Comparison of ENCODE assay signal across 1 cellular context in the genomic region with DNA sequence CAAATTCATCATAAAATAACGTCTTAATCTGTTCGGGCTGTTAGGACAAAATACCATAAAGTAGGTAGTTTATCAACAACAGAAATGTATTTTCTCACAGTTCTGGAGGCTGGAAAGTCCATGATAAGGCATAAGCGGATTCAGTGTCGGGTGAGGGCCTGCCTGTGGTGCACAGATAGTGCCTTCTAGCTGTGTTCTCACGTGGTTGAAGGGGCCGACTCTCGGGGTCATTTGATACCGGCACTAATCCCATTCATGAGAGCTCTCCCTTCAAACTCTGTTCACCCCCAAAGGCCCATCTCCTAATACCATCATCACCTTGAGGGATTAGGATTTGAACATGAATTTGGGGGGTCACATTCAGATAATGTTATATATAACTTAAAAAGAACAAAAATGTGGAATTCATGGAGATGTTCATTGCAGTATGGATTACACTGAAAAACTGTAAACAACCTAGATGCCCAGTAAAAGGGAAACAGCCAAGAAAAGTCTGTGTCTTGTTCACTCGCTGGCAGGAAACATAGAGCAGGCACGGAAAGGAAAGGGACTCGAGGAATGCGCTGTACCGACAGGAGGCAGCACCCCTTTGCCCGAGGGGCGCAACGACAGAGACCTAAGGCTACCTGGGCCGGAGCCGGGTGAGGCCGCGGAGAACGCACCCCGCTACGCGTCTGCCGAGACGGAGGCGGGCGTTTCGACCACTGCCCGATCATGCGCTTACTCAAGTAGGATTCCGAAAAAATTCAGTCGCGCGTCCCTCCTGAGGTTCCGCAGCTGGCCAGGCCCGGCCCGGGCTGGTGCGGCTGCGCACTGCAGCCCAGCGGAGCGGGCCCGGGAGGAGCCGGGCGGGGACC.
TF ChIP-seq lines count a peak whose summit lies in the region.

No MANE protein-coding gene starts in this region.

TF ChIP-seq in GM12878, 131 proteins besides CTCF, POLR2A, EP300 and RAD21 (continued from another document):
- no peak for TF ChIP-seq PKNOX1 (IDR thresholded peaks at IDR 0.05)
- no peak for TF ChIP-seq RCOR1 (conservative IDR thresholded peaks at IDR 0.05; ENCODE audit: low read depth, low read length)
- peak; percentile 18; the same call in 1 of the 2 replicates for TF ChIP-seq YY1 (IDR thresholded peaks at IDR 0.05; ENCODE audit: low read depth, low read length)
- TF ChIP-seq, protein P1, sequence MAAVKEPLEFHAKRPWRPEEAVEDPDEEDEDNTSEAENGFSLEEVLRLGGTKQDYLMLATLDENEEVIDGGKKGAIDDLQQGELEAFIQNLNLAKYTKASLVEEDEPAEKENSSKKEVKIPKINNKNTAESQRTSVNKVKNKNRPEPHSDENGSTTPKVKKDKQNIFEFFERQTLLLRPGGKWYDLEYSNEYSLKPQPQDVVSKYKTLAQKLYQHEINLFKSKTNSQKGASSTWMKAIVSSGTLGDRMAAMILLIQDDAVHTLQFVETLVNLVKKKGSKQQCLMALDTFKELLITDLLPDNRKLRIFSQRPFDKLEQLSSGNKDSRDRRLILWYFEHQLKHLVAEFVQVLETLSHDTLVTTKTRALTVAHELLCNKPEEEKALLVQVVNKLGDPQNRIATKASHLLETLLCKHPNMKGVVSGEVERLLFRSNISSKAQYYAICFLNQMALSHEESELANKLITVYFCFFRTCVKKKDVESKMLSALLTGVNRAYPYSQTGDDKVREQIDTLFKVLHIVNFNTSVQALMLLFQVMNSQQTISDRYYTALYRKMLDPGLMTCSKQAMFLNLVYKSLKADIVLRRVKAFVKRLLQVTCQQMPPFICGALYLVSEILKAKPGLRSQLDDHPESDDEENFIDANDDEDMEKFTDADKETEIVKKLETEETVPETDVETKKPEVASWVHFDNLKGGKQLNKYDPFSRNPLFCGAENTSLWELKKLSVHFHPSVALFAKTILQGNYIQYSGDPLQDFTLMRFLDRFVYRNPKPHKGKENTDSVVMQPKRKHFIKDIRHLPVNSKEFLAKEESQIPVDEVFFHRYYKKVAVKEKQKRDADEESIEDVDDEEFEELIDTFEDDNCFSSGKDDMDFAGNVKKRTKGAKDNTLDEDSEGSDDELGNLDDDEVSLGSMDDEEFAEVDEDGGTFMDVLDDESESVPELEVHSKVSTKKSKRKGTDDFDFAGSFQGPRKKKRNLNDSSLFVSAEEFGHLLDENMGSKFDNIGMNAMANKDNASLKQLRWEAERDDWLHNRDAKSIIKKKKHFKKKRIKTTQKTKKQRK (IDR thresholded peaks at IDR 0.05; ENCODE audit: low read depth, low read length), result no peak
- TF ChIP-seq, protein P2, sequence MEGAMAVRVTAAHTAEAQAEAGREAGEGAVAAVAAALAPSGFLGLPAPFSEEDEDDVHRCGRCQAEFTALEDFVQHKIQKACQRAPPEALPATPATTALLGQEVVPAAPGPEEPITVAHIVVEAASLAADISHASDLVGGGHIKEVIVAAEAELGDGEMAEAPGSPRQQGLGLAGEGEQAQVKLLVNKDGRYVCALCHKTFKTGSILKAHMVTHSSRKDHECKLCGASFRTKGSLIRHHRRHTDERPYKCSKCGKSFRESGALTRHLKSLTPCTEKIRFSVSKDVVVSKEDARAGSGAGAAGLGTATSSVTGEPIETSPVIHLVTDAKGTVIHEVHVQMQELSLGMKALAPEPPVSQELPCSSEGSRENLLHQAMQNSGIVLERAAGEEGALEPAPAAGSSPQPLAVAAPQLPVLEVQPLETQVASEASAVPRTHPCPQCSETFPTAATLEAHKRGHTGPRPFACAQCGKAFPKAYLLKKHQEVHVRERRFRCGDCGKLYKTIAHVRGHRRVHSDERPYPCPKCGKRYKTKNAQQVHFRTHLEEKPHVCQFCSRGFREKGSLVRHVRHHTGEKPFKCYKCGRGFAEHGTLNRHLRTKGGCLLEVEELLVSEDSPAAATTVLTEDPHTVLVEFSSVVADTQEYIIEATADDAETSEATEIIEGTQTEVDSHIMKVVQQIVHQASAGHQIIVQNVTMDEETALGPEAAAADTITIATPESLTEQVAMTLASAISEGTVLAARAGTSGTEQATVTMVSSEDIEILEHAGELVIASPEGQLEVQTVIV (IDR thresholded peaks at IDR 0.05; ENCODE audit: borderline replicate concordance, partially characterized antibody), result no peak
- no peak for TF ChIP-seq EGR1 (IDR thresholded peaks at IDR 0.05; ENCODE audit: borderline replicate concordance in 1 of 2, low read depth in 2 of 2, low read length in 2 of 2)
- TF ChIP-seq DPF2 (IDR thresholded peaks at IDR 0.05), result peak; percentile 62
- TF ChIP-seq LARP7 (IDR thresholded peaks at IDR 0.05), result peak; percentile 88
- peak; percentile 67 for TF ChIP-seq EED (IDR thresholded peaks at IDR 0.05; ENCODE audit: low read depth)
- 0 out of 2 replicates have a peak, but pooled peaks have one; percentile 41 for TF ChIP-seq STAT1 (conservative IDR thresholded peaks at IDR 0.05)
- peak; percentile 14; the same call in 1 of the 2 replicates for TF ChIP-seq FOXM1 (IDR thresholded peaks at IDR 0.05; ENCODE audit: low read depth, low read length)
- no peak for TF ChIP-seq SIX5 (IDR thresholded peaks at IDR 0.05; ENCODE audit: low read depth, low read length, severe bottlenecking)
- TF ChIP-seq MYB (IDR thresholded peaks at IDR 0.05; ENCODE audit: borderline replicate concordance, low read depth, low read length), result no peak
- no peak for TF ChIP-seq CBX3 (IDR thresholded peaks at IDR 0.05; ENCODE audit: borderline replicate concordance, low read depth)
- 0 out of 2 replicates have a peak, but pooled peaks have one; percentile 12 for TF ChIP-seq CHD2 (IDR thresholded peaks at IDR 0.05; ENCODE audit: borderline replicate concordance, low read depth, low read length)
- TF ChIP-seq MYC (IDR thresholded peaks at IDR 0.05; ENCODE audit: insufficient read depth, insufficient read length, insufficient replicate concordance, low read length, severe bottlenecking), result no peak
- TF ChIP-seq IRF4 (IDR thresholded peaks at IDR 0.05; ENCODE audit: low read depth, low read length), result 0 out of 2 replicates have a peak, but pooled peaks have one; percentile 46
- TF ChIP-seq CREB1 (IDR thresholded peaks at IDR 0.05; ENCODE audit: low read depth), result peak; percentile 35; the same call in 1 of the 2 replicates
- TF ChIP-seq, protein P3, sequence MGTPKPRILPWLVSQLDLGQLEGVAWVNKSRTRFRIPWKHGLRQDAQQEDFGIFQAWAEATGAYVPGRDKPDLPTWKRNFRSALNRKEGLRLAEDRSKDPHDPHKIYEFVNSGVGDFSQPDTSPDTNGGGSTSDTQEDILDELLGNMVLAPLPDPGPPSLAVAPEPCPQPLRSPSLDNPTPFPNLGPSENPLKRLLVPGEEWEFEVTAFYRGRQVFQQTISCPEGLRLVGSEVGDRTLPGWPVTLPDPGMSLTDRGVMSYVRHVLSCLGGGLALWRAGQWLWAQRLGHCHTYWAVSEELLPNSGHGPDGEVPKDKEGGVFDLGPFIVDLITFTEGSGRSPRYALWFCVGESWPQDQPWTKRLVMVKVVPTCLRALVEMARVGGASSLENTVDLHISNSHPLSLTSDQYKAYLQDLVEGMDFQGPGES (IDR thresholded peaks at IDR 0.05), result no peak
- TF ChIP-seq BMI1 (IDR thresholded peaks at IDR 0.05; ENCODE audit: borderline replicate concordance), result no peak
- TF ChIP-seq POU2F2 (IDR thresholded peaks at IDR 0.05; ENCODE audit: borderline replicate concordance, low read depth, low read length), result peak; percentile 42; the same call in 1 of the 3 replicates
- TF ChIP-seq BCL11A (IDR thresholded peaks at IDR 0.05; ENCODE audit: low read depth, low read length), result peak; percentile 18; the same call in 1 of the 2 replicates
- TF ChIP-seq RAD51 (IDR thresholded peaks at IDR 0.05), result no peak
- no peak for TF ChIP-seq CREM (IDR thresholded peaks at IDR 0.05; ENCODE audit: low read depth)
- peak; percentile 34; the same call in 1 of the 2 replicates for TF ChIP-seq TAF1 (IDR thresholded peaks at IDR 0.05; ENCODE audit: borderline replicate concordance, low read depth, low read length)
- TF ChIP-seq SREBF2 (IDR thresholded peaks at IDR 0.05; ENCODE audit: low read length), result no peak
- 0 out of 2 replicates have a peak, but pooled peaks have one; percentile 9 for TF ChIP-seq MXI1 (IDR thresholded peaks at IDR 0.05; ENCODE audit: low read depth, low read length)
- peak; percentile 79 for TF ChIP-seq ZNF687 (IDR thresholded peaks at IDR 0.05)
- TF ChIP-seq GATAD2B (conservative IDR thresholded peaks at IDR 0.05; ENCODE audit: low read depth), result peak; percentile 68
- TF ChIP-seq SMARCA5 (IDR thresholded peaks at IDR 0.05), result peak; percentile 96
- TF ChIP-seq ZBTB4 (CRISPR knock-in tag; IDR thresholded peaks at IDR 0.05), result no peak
- peak; percentile 67; the same call in 1 of the 2 replicates for TF ChIP-seq SMC3 (IDR thresholded peaks at IDR 0.05; ENCODE audit: borderline replicate concordance, low read length)
- TF ChIP-seq RFX5 (IDR thresholded peaks at IDR 0.05; ENCODE audit: low read depth, low read length), result no peak
- TF ChIP-seq, protein P4, sequence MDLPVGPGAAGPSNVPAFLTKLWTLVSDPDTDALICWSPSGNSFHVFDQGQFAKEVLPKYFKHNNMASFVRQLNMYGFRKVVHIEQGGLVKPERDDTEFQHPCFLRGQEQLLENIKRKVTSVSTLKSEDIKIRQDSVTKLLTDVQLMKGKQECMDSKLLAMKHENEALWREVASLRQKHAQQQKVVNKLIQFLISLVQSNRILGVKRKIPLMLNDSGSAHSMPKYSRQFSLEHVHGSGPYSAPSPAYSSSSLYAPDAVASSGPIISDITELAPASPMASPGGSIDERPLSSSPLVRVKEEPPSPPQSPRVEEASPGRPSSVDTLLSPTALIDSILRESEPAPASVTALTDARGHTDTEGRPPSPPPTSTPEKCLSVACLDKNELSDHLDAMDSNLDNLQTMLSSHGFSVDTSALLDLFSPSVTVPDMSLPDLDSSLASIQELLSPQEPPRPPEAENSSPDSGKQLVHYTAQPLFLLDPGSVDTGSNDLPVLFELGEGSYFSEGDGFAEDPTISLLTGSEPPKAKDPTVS (IDR thresholded peaks at IDR 0.05; ENCODE audit: low read depth, low read length), result no peak
- TF ChIP-seq RUNX3 (IDR thresholded peaks at IDR 0.05; ENCODE audit: low read length), result no peak; the same call in 1 of the 2 replicates
- peak; percentile 42; the same call in 1 of the 2 replicates for TF ChIP-seq ZNF207 (IDR thresholded peaks at IDR 0.05; ENCODE audit: borderline replicate concordance)
- TF ChIP-seq KLF5 (IDR thresholded peaks at IDR 0.05; ENCODE audit: partially characterized antibody), result peak; percentile 29
- peak; percentile 42 for TF ChIP-seq RELA (IDR thresholded peaks at IDR 0.05; ENCODE audit: borderline replicate concordance, partially characterized antibody)
- peak; percentile 44; the same call in 1 of the 2 replicates for TF ChIP-seq BACH1 (IDR thresholded peaks at IDR 0.05; ENCODE audit: borderline replicate concordance)
